ENCODE assay signal across 8 cellular contexts in genomic region chr17:67477687-67478086, GRCh38.
DNase-seq lines count a peak whose midpoint lies in the region; ATAC-seq and TF ChIP-seq lines count a peak whose summit lies in the region.

No MANE protein-coding gene starts in this region.

- no peak for ATAC-seq in GM21528 (IDR thresholded peaks at IDR 0.05; ENCODE audit: low FRiP score, unreplicated experiment)

- H3K4me1 ChIP-seq in breast epithelium: no peaks in the 10 kb centered on the region
- peaks cover 8% of the 10 kb centered on the region for H3K4me1 ChIP-seq in testis

- TF ChIP-seq CTCF in MCF 10A (IDR thresholded peaks at IDR 0.05; ENCODE audit: unreplicated experiment) (no peak), breast epithelium (IDR thresholded peaks at IDR 0.05) (no peak), testis (IDR thresholded peaks at IDR 0.05) (no peak)

- H3K4me3 ChIP-seq in breast epithelium (no peak overlapping the region), testis (no peak overlapping the region)

- H3K27me3 Mint-ChIP-seq in MCF 10A (ENCODE audit: insufficient read depth, unreplicated experiment): no peaks in the 10 kb centered on the region

- H3K27me3 ChIP-seq in breast epithelium (no peaks in the 10 kb centered on the region), testis (no peaks in the 10 kb centered on the region)

- 85 to 89% methylated on average over 4 of the region's 4 CpGs for WGBS in testis, 2 donors

- peaks cover 26% of the 10 kb centered on the region for H3K4me1 Mint-ChIP-seq in MCF 10A (ENCODE audit: insufficient read depth, unreplicated experiment)

- peak; percentile 24 for DNase-seq in MCF 10A (ENCODE audit: unreplicated experiment)
- no peak for DNase-seq in breast epithelium (ENCODE audit: low spot score in 2 of 2)
- peak; percentile 39 for DNase-seq in activated effector memory CD4-positive, alpha-beta T cell treated with Interleukin-2 at 50 U/mL for 16 hours
- peak; percentile 45 for DNase-seq in myocyte (ENCODE audit: low read depth)
- no peak for DNase-seq in testis
- DNase-seq in NCI-H2196 (lab: John Stamatoyannopoulos, UW; ENCODE audit: unreplicated experiment): no peak
- no peak for DNase-seq in H4 (ENCODE audit: low spot score)

- H3K27ac Mint-ChIP-seq in MCF 10A (ENCODE audit: low read depth, unreplicated experiment): peak overlapping the region; percentile 47

- intact Hi-C loops in MCF 10A (cut with micrococcal nuclease) (loop anchor here (5.0 kb wide), 1 partner anchor 210 kb away; no protein-coding TSS in a partner anchor), breast epithelium (cut with DNase I; ENCODE audit: low total_unique reads) (no loop called here), testis (cut with DNase I; ENCODE audit: low total_unique reads) (loop anchor here (10.0 kb wide), 1 partner anchor 103 kb away; the partner anchor contains the start of gene PITPNC1)

- no TSS peak for BruUV-seq in MCF 10A (replicated peaks; lab: Mats Ljungman, UMichigan)

- TF ChIP-seq POLR2A in breast epithelium (IDR thresholded peaks at IDR 0.05) (no peak), testis (IDR thresholded peaks at IDR 0.05) (no peak)

- no peaks in the 10 kb centered on the region for H3K36me3 ChIP-seq in breast epithelium
- H3K36me3 ChIP-seq in testis (ENCODE audit: low read depth, missing control alignments): no peaks in the 10 kb centered on the region

- H3K9me3 ChIP-seq in breast epithelium (no peaks in the 10 kb centered on the region), testis (no peaks in the 10 kb centered on the region)

- no peaks in the 10 kb centered on the region for H3K36me3 Mint-ChIP-seq in MCF 10A (ENCODE audit: insufficient read depth, unreplicated experiment)

- H3K27ac ChIP-seq in breast epithelium (no peak overlapping the region), testis (peak overlapping the region; percentile 39 to 58)

- H3K9me3 Mint-ChIP-seq in MCF 10A (ENCODE audit: unreplicated experiment): no peaks in the 10 kb centered on the region

- POLR2A ChIA-PET in MCF 10A (lab: Yijun Ruan, JAX): interaction anchor here (1.1 kb wide), 1 partner anchor 56 kb away, joined by 3 read pairs; no protein-coding TSS in a partner anchor

- no peak overlapping the region for H3K4me3 Mint-ChIP-seq in MCF 10A (ENCODE audit: unreplicated experiment)

- CTCF ChIA-PET in MCF 10A (lab: Yijun Ruan, JAX): interaction anchor here (0.6 to 7.8 kb wide), 5 partner anchors 8 to 160 kb away, joined by 3 to 91 read pairs (median 7); partner anchors contain the start of gene PITPNC1

Comparison
In these comparisons a context has a peak if more than half of its experiments do, and no peak if none do; other contexts are left out.
1. DNase-seq: peak in MCF 10A (single experiment), activated effector memory CD4-positive, alpha-beta T cell treated with Interleukin-2 at 50 U/mL for 16 hours (single experiment) and myocyte (single experiment); none in breast epithelium (0 of 2), testis (single experiment), NCI-H2196 (single experiment) and H4 (single experiment).
2. H3K27ac ChIP-seq: peak in testis (2 of 2); none in breast epithelium (0 of 2).